8 cellular contexts compared by ENCODE assay signal in the genomic region with DNA sequence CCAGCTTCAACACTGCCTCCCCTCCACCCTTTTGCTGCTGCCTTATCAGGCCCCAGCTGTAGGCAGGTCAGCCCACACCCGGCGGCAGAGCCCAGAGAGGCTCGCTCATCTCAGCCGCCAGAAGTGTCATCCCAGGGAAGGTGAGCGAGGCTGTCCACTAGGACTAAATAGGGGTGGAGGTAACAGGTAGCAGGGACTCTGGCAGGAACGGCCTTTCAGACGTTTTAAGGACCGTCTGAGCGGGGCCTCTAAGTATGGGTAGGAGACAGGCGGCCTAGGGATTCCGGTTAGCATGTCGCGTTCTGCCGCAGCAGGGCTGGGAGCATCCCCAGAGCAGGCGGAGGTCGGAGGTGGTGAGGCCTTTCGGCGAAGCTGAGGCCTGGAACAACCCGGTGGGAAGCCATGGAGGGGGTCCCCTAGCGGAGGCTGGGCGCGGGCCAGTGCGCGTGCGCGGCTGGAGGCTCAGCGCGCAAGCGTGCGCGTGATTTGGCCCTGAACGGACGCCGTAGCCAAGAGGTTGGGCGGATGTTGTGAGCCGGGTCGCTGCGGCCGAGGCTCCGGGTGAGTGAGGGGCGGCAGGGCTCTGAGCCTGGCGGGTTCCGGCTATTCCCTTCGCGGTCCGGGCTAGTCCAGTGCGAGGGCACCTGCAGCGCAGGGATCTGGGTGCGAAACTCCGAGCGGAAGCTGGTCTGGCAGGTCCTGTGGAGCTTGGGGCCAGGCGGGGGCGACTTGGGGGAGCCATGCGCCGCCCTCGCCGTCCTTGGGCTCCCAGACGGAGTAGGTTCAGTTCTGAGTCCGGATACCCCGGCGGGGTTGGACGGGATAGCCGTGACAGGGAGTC. TPM values are rescaled to one million over a fixed set of nuclear protein-coding genes. Genes with fewer than 3 reads are reported as not detected.
DNase-seq lines count a peak whose midpoint lies in the region; ATAC-seq and TF ChIP-seq lines count a peak whose summit lies in the region.

TSS of gene MST1 (minus strand) at position 429 of the 841 bp plus-strand sequence. CDS start 783 bp downstream, outside the sequence.
TSS of gene RNF123 (plus strand) at position 512 of the 841 bp plus-strand sequence. CDS start 1,609 bp downstream, outside the sequence.

- no peak for TF ChIP-seq POLR2A in breast epithelium (IDR thresholded peaks at IDR 0.05)

- no peaks in the 10 kb centered on the region for H3K9me3 ChIP-seq in breast epithelium

- DNase-seq in breast epithelium (ENCODE audit: low spot score in 2 of 2) (peak; percentile 61 to 79), iris pigment epithelial cell (ENCODE audit: low read depth) (peak; percentile 88), NCI-H526 treated with DMSO at 0.1 percent for 48 hours (lab: John Stamatoyannopoulos, UW) (no peak), NCI-H2171 treated with DMSO at 0.1 percent for 48 hours (lab: John Stamatoyannopoulos, UW) (no peak)
- DNase-seq in stimulated activated CD4-positive, alpha-beta T cell treated with anti-CD3 and anti-CD28 coated beads, Interleukin-15, amount 100 ng/mL, for 1 hour (ENCODE audit: low read depth in 1 of 2, low spot score in 1 of 2), result peak; percentile 87 to 90

- intact Hi-C loops in T-helper 1 cell treated with Interleukin-12 subunit alpha and Interleukin-12 subunit beta and Interleukin-4 antibody, amounts not matched to agents 30 ng/mL and 1 ng/mL, for 36 hours (cut with micrococcal nuclease), result loop anchor here (1.0 kb wide), 3 partner anchors 15 to 97 kb away; partner anchors contain the start of genes AMIGO3, APEH and IP6K1
- intact Hi-C loops in breast epithelium (cut with DNase I; ENCODE audit: low total_unique reads), result no loop called here

- TF ChIP-seq CTCF in breast epithelium (IDR thresholded peaks at IDR 0.05), result no peak

- peak within 1 kb of the TSS; percentile 86 to 89 (median 88) for H3K4me3 ChIP-seq in breast epithelium

- no peaks in the 10 kb centered on the region for H3K27me3 ChIP-seq in breast epithelium

- peak within 1 kb of the TSS; percentile 84 to 87 for H3K27ac ChIP-seq in breast epithelium

- H3K36me3 ChIP-seq in breast epithelium, result no peaks in the 10 kb centered on the region

- H3K4me1 ChIP-seq in breast epithelium, result peaks cover 0 to 3% of the 10 kb centered on the region in 2 donors

- ATAC-seq in GM18502 (IDR thresholded peaks at IDR 0.05; ENCODE audit: poor library complexity, unreplicated experiment) (peak; percentile 73), HG03039 (IDR thresholded peaks at IDR 0.05; ENCODE audit: unreplicated experiment) (peak; percentile 52)

RNA-seq across cellular contexts. Expression of gene MST1, which starts in this region (rescaled TPM):
- total RNA-seq in T-helper 1 cell treated with Interleukin-12 subunit alpha and Interleukin-12 subunit beta and Interleukin-4 antibody, amounts not matched to agents 30 ng/mL and 1 ng/mL, for 36 hours, result 9.3 and 10.9 TPM in 2 replicates
- total RNA-seq in breast epithelium, result 10 to 100 TPM in 2 of 3 donors, 1 to 10 TPM in 1; 9.3 to 23.6 (median 21.2) TPM

RNA-seq across cellular contexts. Expression of gene RNF123, which starts in this region (rescaled TPM):
- total RNA-seq in T-helper 1 cell treated with Interleukin-12 subunit alpha and Interleukin-12 subunit beta and Interleukin-4 antibody, amounts not matched to agents 30 ng/mL and 1 ng/mL, for 36 hours, result 57.9 and 60.0 TPM in 2 replicates
- total RNA-seq in breast epithelium, result 10 to 100 TPM; 22.1 to 29.8 (median 26.2) TPM

Comparison
In these comparisons a context has a peak if more than half of its experiments do, and no peak if none do; other contexts are left out.
1. DNase-seq: peak in breast epithelium (2 of 2), iris pigment epithelial cell (single experiment) and stimulated activated CD4-positive, alpha-beta T cell treated with anti-CD3 and anti-CD28 coated beads, Interleukin-15, amount 100 ng/mL, for 1 hour (2 of 2); none in NCI-H526 treated with DMSO at 0.1 percent for 48 hours (single experiment) and NCI-H2171 treated with DMSO at 0.1 percent for 48 hours (single experiment).